29 cellular contexts compared by ENCODE assay signal in genomic region chr11:122494171-122494570, GRCh38.
A peak's percentile ranks its signal among the peaks of the same experiment; 100 is the strongest.
DNase-seq lines count a peak whose midpoint lies in the region; ATAC-seq, FAIRE-seq and TF ChIP-seq lines count a peak whose summit lies in the region.
"Had no signal": no experiment of that assay in that cellular context is flagged by ENCODE, and none has a peak within 500 bp of the region (broad histone marks: within the 10 kb centered on the region; RNA-seq: fewer than 3 reads in every experiment).

No MANE protein-coding gene starts in this region.

- H3K4me1 ChIP-seq in thoracic aorta (ENCODE audit: control insufficient read depth in 1 of 2, low read depth in 2 of 2) (peaks cover 11 to 43% of the 10 kb centered on the region in 2 donors), PC-9 (replicated peaks; ENCODE audit: insufficient read depth) (no peaks in the 10 kb centered on the region)
- H3K4me1 ChIP-seq: HAP-1, upper lobe of right lung had no signal

- POLR2A ChIA-PET in PC-9 (lab: Charles Lee; ENCODE audit: unreplicated experiment): no interaction called here

- H3K27me3 ChIP-seq in thoracic aorta (replicated peaks; ENCODE audit: insufficient read depth) (no peaks in the 10 kb centered on the region), PC-9 (ENCODE audit: insufficient read depth, low read depth) (no peaks in the 10 kb centered on the region)
- H3K27me3 ChIP-seq: upper lobe of right lung had no signal

- no peaks in the 10 kb centered on the region for H4K20me1 ChIP-seq in PC-9 (ENCODE audit: insufficient read depth)

- H3K79me2 ChIP-seq in PC-9 (ENCODE audit: low read depth): no peaks in the 10 kb centered on the region

- no peak for FAIRE-seq in GM19239 (lab: Jason Lieb, UNC)
- FAIRE-seq: frontal cortex, GM12892, HepG2 had no signal

- H3K27ac ChIP-seq in thoracic aorta (peak overlapping the region; percentile 73 to 85), PC-9 (no peak overlapping the region)
- H3K27ac ChIP-seq: skin epidermis, upper lobe of right lung had no signal

- peaks cover 4% of the 10 kb centered on the region; the same call in 1 of the 2 replicates for H3K9me2 ChIP-seq in PC-9 (ENCODE audit: insufficient read depth)

- ATAC-seq in thoracic aorta (ENCODE audit: insufficient number of reproducible peaks, low FRiP score, low read depth): peak; percentile 86
- ATAC-seq: activated T-helper 17 cell treated with anti-CD3 and anti-CD28 coated beads, Interleukin-2, amount 50 U/mL, for 72 hours; HepG2; natural killer cell treated with Interleukin-12 subunit alpha and Interleukin-12 subunit beta and Interleukin-15 and Interleukin-18, amount 100 ng/mL, for 72 hours; stimulated activated naive CD8-positive, alpha-beta T cell treated with anti-CD3 and anti-CD28 coated beads, Interleukin-15, amount 100 ng/mL, for 72 hours; upper lobe of right lung had no signal

- CTCF ChIA-PET in PC-9 (lab: Charles Lee): no interaction called here

- BruUV-seq in PC-9 (replicated peaks; lab: Mats Ljungman, UMichigan): no TSS peak

- H3K9me3 ChIP-seq in thoracic aorta (no peaks in the 10 kb centered on the region), PC-9 (ENCODE audit: insufficient read depth, low read depth) (no peaks in the 10 kb centered on the region)
- H3K9me3 ChIP-seq: HAP-1, upper lobe of right lung had no signal

- intact Hi-C loops in PC-9 (cut with micrococcal nuclease; ENCODE audit: unreplicated experiment): no loop called here

- H3K36me3 ChIP-seq in thoracic aorta: no peaks in the 10 kb centered on the region
- H3K36me3 ChIP-seq in PC-9 (ENCODE audit: low read depth): no peaks in the 10 kb centered on the region
- H3K36me3 ChIP-seq: HAP-1, upper lobe of right lung had no signal

- no peak overlapping the region for H3K4me2 ChIP-seq in PC-9

- H3K4me3 ChIP-seq in fibroblast of the aortic adventitia (ENCODE audit: low read depth, low read length): no peak overlapping the region
- no peak overlapping the region for H3K4me3 ChIP-seq in thoracic aorta
- no peak overlapping the region for H3K4me3 ChIP-seq in PC-9
- H3K4me3 ChIP-seq: HAP-1, skin epidermis, upper lobe of right lung had no signal

- H2AFZ ChIP-seq in PC-9: no peak overlapping the region

- TF ChIP-seq CTCF in fibroblast of the aortic adventitia (IDR thresholded peaks at IDR 0.05; ENCODE audit: insufficient read depth, low read length) (no peak), thoracic aorta (IDR thresholded peaks at IDR 0.05) (no peak), PC-9 (conservative IDR thresholded peaks at IDR 0.05) (no peak)

- DNase-seq in NCI-H1092 treated with DMSO at 0.1 percent for 48 hours (lab: John Stamatoyannopoulos, UW): peak; percentile 10
- no peak for DNase-seq in NCI-H1092 (lab: John Stamatoyannopoulos, UW)
- peak; percentile 21 for DNase-seq in RPMI7951 (ENCODE audit: low read depth)
- DNase-seq in fibroblast of the aortic adventitia (ENCODE audit: low read depth): peak; percentile 80
- DNase-seq in thoracic aorta (ENCODE audit: low spot score): no peak
- no peak for DNase-seq in GM19239 (ENCODE audit: insufficient read length, low spot score)
- DNase-seq in activated effector memory CD4-positive, alpha-beta T cell treated with anti-CD3 and anti-CD28 coated beads, Interleukin-2, amount 50 U/mL, for 16 hours: no peak
- DNase-seq in PC-9: no peak
- DNase-seq: 8988T; activated CD4-positive, alpha-beta T cell treated with anti-CD3 and anti-CD28 coated beads, Interleukin-2, amount 10 ng/mL, durations not matched to agents 24 days and 14 days; C1 segment of cervical spinal cord; caudate nucleus; DMS 273 treated with DMSO at 0.1 percent for 48 hours; effector CD8-positive, alpha-beta T cell; kidney glomerular epithelial cell; MM.1S; NCI-H2081 treated with DMSO at 0.1 percent for 48 hours; NCI-H524 treated with DMSO at 0.1 percent for 48 hours; posterior cingulate gyrus; SHP77 treated with DMSO at 0.1 percent for 48 hours; stimulated activated naive CD8-positive, alpha-beta T cell treated with anti-CD3 and anti-CD28 coated beads, Interleukin-15, amount 100 ng/mL, for 72 hours; upper lobe of right lung had no signal

- H3F3A ChIP-seq in PC-9 (ENCODE audit: insufficient read depth, low read depth): no peaks in the 10 kb centered on the region

Comparison
In these comparisons a context has a peak if more than half of its experiments do, and no peak if none do; other contexts are left out.
1. DNase-seq: peak in NCI-H1092 treated with DMSO at 0.1 percent for 48 hours (single experiment), RPMI7951 (single experiment) and fibroblast of the aortic adventitia (single experiment); none in NCI-H1092 (single experiment), thoracic aorta (single experiment), GM19239 (single experiment), activated effector memory CD4-positive, alpha-beta T cell treated with anti-CD3 and anti-CD28 coated beads, Interleukin-2, amount 50 U/mL, for 16 hours (single experiment) and PC-9 (0 of 2).